28 cellular contexts compared by ENCODE assay signal in genomic region chr2:37552339-37552738, GRCh38.
DNase-seq lines count a peak whose midpoint lies in the region; ATAC-seq, FAIRE-seq and TF ChIP-seq lines count a peak whose summit lies in the region.
"Had no signal": no experiment of that assay in that cellular context is flagged by ENCODE, and none has a peak within 500 bp of the region (broad histone marks: within the 10 kb centered on the region; RNA-seq: fewer than 3 reads in every experiment).

No MANE protein-coding gene starts in this region.

- FAIRE-seq in bronchial epithelial cell (lab: Jason Lieb, UNC): no peak
- FAIRE-seq: A204.1, GM19239 had no signal

- peak; percentile 48 for ATAC-seq in stimulated activated naive CD8-positive, alpha-beta T cell treated with anti-CD3 and anti-CD28 coated beads, Interleukin-15, amount 100 ng/mL, for 72 hours
- ATAC-seq in sciatic nerve (no peak), GM19452 (IDR thresholded peaks at IDR 0.05; ENCODE audit: unreplicated experiment) (no peak)
- ATAC-seq: left lung had no signal

- TF ChIP-seq CTCF in RWPE1 (conservative IDR thresholded peaks at IDR 0.05; ENCODE audit: low read depth) (no peak), bronchial epithelial cell (IDR thresholded peaks at IDR 0.05; ENCODE audit: insufficient read depth, low read length, severe bottlenecking) (no peak)

- H3K9me3 Mint-ChIP-seq in activated CD4-positive, alpha-beta T cell treated with anti-CD3 and anti-CD28 coated beads, Interleukin-2, amount 10 ng/mL, durations not matched to agents 24 days and 14 days: no peaks in the 10 kb centered on the region
- no peaks in the 10 kb centered on the region for H3K9me3 Mint-ChIP-seq in stimulated activated naive CD8-positive, alpha-beta T cell treated with anti-CD3 and anti-CD28 coated beads, Interleukin-15, amount 100 ng/mL, for 72 hours
- H3K9me3 Mint-ChIP-seq: activated naive CD8-positive, alpha-beta T cell treated with anti-CD3 and anti-CD28 coated beads for 36 hours; CD4-positive, alpha-beta T cell; stimulated activated naive CD8-positive, alpha-beta T cell treated with anti-CD3 and anti-CD28 coated beads, Interleukin-15, Interleukin-2, amounts not matched to agents 100 ng/mL and 50 ng/mL, for 24 hours had no signal

- no peak overlapping the region for H3K27ac ChIP-seq in RWPE1
- H3K27ac ChIP-seq: left lung, skin epidermis, thoracic aorta had no signal

- peaks cover 6% of the 10 kb centered on the region for H3K4me1 Mint-ChIP-seq in activated CD4-positive, alpha-beta T cell treated with anti-CD3 and anti-CD28 coated beads, Interleukin-2, amount 10 ng/mL, durations not matched to agents 24 days and 14 days
- H3K4me1 Mint-ChIP-seq in stimulated activated naive CD8-positive, alpha-beta T cell treated with anti-CD3 and anti-CD28 coated beads, Interleukin-15, amount 100 ng/mL, for 72 hours: peaks cover 16% of the 10 kb centered on the region

- peak; percentile 28 for DNase-seq in activated CD4-positive, alpha-beta T cell treated with anti-CD3 and anti-CD28 coated beads, Interleukin-2, amount 10 ng/mL, durations not matched to agents 24 days and 14 days
- DNase-seq in activated CD4-positive, alpha-beta T cell treated with anti-CD3 and anti-CD28 coated beads, Interleukin-2, amount 50 U/mL, for 4 hours: no peak
- DNase-seq in RWPE1 (ENCODE audit: low spot score) (peak; percentile 34), bronchial epithelial cell (ENCODE audit: low read depth) (peak; percentile 72), sciatic nerve (ENCODE audit: low spot score) (no peak), NCI-H345 (lab: John Stamatoyannopoulos, UW) (no peak)
- DNase-seq in stimulated activated naive CD8-positive, alpha-beta T cell treated with anti-CD3 and anti-CD28 coated beads, Interleukin-15, amount 100 ng/mL, for 72 hours: no peak
- DNase-seq: activated CD4-positive, CD25-positive, alpha-beta regulatory T cell treated with anti-CD3 and anti-CD28 coated beads, Interleukin-2, amount 50 U/mL, for 72 hours; activated gamma-delta T cell; activated naive CD8-positive, alpha-beta T cell treated with anti-CD3 and anti-CD28 coated beads for 36 hours; AML-193; anterior cingulate cortex; CD4-positive, alpha-beta T cell; effector CD8-positive, alpha-beta T cell; glutamatergic neuron; KBM-7; left lung; mesenchymal stem cell; NCI-H1417; NCI-H2029; NCI-H526; SHP77 treated with DMSO at 0.1 percent for 48 hours had no signal

- intact Hi-C loops in activated CD4-positive, alpha-beta T cell treated with anti-CD3 and anti-CD28 coated beads, Interleukin-2, amount 10 ng/mL, durations not matched to agents 24 days and 14 days (cut with micrococcal nuclease): no loop called here
- intact Hi-C loops in sciatic nerve (cut with DNase I): no loop called here

- H3K27ac Mint-ChIP-seq in activated CD4-positive, alpha-beta T cell treated with anti-CD3 and anti-CD28 coated beads, Interleukin-2, amount 10 ng/mL, durations not matched to agents 24 days and 14 days: no peak overlapping the region
- no peak overlapping the region for H3K27ac Mint-ChIP-seq in stimulated activated naive CD8-positive, alpha-beta T cell treated with anti-CD3 and anti-CD28 coated beads, Interleukin-15, amount 100 ng/mL, for 72 hours
- H3K27ac Mint-ChIP-seq: activated naive CD8-positive, alpha-beta T cell treated with anti-CD3 and anti-CD28 coated beads for 36 hours; CD4-positive, alpha-beta T cell had no signal

- no peak overlapping the region for H3K4me3 ChIP-seq in bronchial epithelial cell (ENCODE audit: low read depth, low read length)
- H3K4me3 ChIP-seq: left lung, skin epidermis, thoracic aorta had no signal

- no peaks in the 10 kb centered on the region for H3K36me3 ChIP-seq in bronchial epithelial cell (ENCODE audit: control insufficient read depth, insufficient read depth, low read length)
- H3K36me3 ChIP-seq: left lung, thoracic aorta had no signal

- POLR2A ChIA-PET in RWPE1 (lab: Yijun Ruan, JAX; ENCODE audit: low non-redundant PET): no interaction called here

- CTCF ChIA-PET in RWPE1 (lab: Yijun Ruan, JAX): interaction anchor here (0.5 to 1.6 kb wide), 2 partner anchors 15 to 138 kb away, joined by 3 to 4 read pairs; no protein-coding TSS in a partner anchor

- H3K27me3 ChIP-seq in bronchial epithelial cell (ENCODE audit: control insufficient read depth, insufficient read depth, low read length): no peaks in the 10 kb centered on the region
- H3K27me3 ChIP-seq: left lung had no signal

- H3K4me3 Mint-ChIP-seq in activated CD4-positive, alpha-beta T cell treated with anti-CD3 and anti-CD28 coated beads, Interleukin-2, amount 10 ng/mL, durations not matched to agents 24 days and 14 days: no peak overlapping the region
- no peak overlapping the region for H3K4me3 Mint-ChIP-seq in stimulated activated naive CD8-positive, alpha-beta T cell treated with anti-CD3 and anti-CD28 coated beads, Interleukin-15, amount 100 ng/mL, for 72 hours
- H3K4me3 Mint-ChIP-seq: activated naive CD8-positive, alpha-beta T cell treated with anti-CD3 and anti-CD28 coated beads for 36 hours; CD4-positive, alpha-beta T cell; stimulated activated naive CD8-positive, alpha-beta T cell treated with anti-CD3 and anti-CD28 coated beads, Interleukin-15, Interleukin-2, amounts not matched to agents 100 ng/mL and 50 ng/mL, for 24 hours had no signal

- H3K27me3 Mint-ChIP-seq in activated CD4-positive, alpha-beta T cell treated with anti-CD3 and anti-CD28 coated beads, Interleukin-2, amount 10 ng/mL, durations not matched to agents 24 days and 14 days: no peaks in the 10 kb centered on the region
- no peaks in the 10 kb centered on the region for H3K27me3 Mint-ChIP-seq in stimulated activated naive CD8-positive, alpha-beta T cell treated with anti-CD3 and anti-CD28 coated beads, Interleukin-15, amount 100 ng/mL, for 72 hours
- H3K27me3 Mint-ChIP-seq: activated naive CD8-positive, alpha-beta T cell treated with anti-CD3 and anti-CD28 coated beads for 36 hours; CD4-positive, alpha-beta T cell; stimulated activated naive CD8-positive, alpha-beta T cell treated with anti-CD3 and anti-CD28 coated beads, Interleukin-15, Interleukin-2, amounts not matched to agents 100 ng/mL and 50 ng/mL, for 24 hours had no signal

- H3K36me3 Mint-ChIP-seq in activated CD4-positive, alpha-beta T cell treated with anti-CD3 and anti-CD28 coated beads, Interleukin-2, amount 10 ng/mL, durations not matched to agents 24 days and 14 days (ENCODE audit: low read depth): no peaks in the 10 kb centered on the region
- H3K36me3 Mint-ChIP-seq: activated naive CD8-positive, alpha-beta T cell treated with anti-CD3 and anti-CD28 coated beads for 36 hours had no signal

Comparison
In these comparisons a context has a peak if more than half of its experiments do, and no peak if none do; other contexts are left out.
1. DNase-seq: peak in activated CD4-positive, alpha-beta T cell treated with anti-CD3 and anti-CD28 coated beads, Interleukin-2, amount 10 ng/mL, durations not matched to agents 24 days and 14 days (single experiment), RWPE1 (single experiment) and bronchial epithelial cell (single experiment); none in activated CD4-positive, alpha-beta T cell treated with anti-CD3 and anti-CD28 coated beads, Interleukin-2, amount 50 U/mL, for 4 hours (0 of 2), stimulated activated naive CD8-positive, alpha-beta T cell treated with anti-CD3 and anti-CD28 coated beads, Interleukin-15, amount 100 ng/mL, for 72 hours (0 of 2), sciatic nerve (single experiment) and NCI-H345 (single experiment).